In genomic region chr1:234988160-234988528, GRCh38 we compare ENCODE assay signal across 9 cellular contexts.
DNase-seq lines count a peak whose midpoint lies in the region; ATAC-seq, FAIRE-seq and TF ChIP-seq lines count a peak whose summit lies in the region.
"Had no signal": no experiment of that assay in that cellular context is flagged by ENCODE, and none has a peak within 500 bp of the region (broad histone marks: within the 10 kb centered on the region; RNA-seq: fewer than 3 reads in every experiment).

No MANE protein-coding gene starts in this region.

- no peak for ATAC-seq in T-helper 17 cell
- ATAC-seq in HG03521 (IDR thresholded peaks at IDR 0.05; ENCODE audit: unreplicated experiment), result no peak
- ATAC-seq in GM18909 (IDR thresholded peaks at IDR 0.05; ENCODE audit: poor library complexity, unreplicated experiment), result no peak
- ATAC-seq in HG02970 (IDR thresholded peaks at IDR 0.05; ENCODE audit: low FRiP score, unreplicated experiment), result no peak

- no peaks in the 10 kb centered on the region for H3K36me3 Mint-ChIP-seq in T-helper 17 cell (ENCODE audit: low read depth)

- H3K9ac ChIP-seq in rectal smooth muscle tissue (ENCODE audit: low read length), result no peak overlapping the region

- H3K4me3 ChIP-seq in esophagus squamous epithelium (no peak overlapping the region), rectal smooth muscle tissue (ENCODE audit: low read length) (no peak overlapping the region)

- WGBS in esophagus squamous epithelium, 2 donors, result 47 to 62% methylated on average over 2 of the region's 2 CpGs

- 0 out of 2 replicates have a peak, but pooled peaks have one; percentile 4 for TF ChIP-seq POLR2A in GM12891 (IDR thresholded peaks at IDR 0.05; ENCODE audit: low read depth, low read length)
- no peak for TF ChIP-seq POLR2A in esophagus squamous epithelium (IDR thresholded peaks at IDR 0.05)

- H3K9me3 ChIP-seq in T-helper 17 cell (ENCODE audit: control insufficient read depth, low read length, poor library complexity, severe bottlenecking) (no peaks in the 10 kb centered on the region), esophagus squamous epithelium (no peaks in the 10 kb centered on the region)

- no peaks in the 10 kb centered on the region for H3K27me3 Mint-ChIP-seq in T-helper 17 cell

- H3K27ac ChIP-seq in esophagus squamous epithelium (peak overlapping the region; percentile 76 to 93 (median 89)), rectal smooth muscle tissue (ENCODE audit: low read depth, low read length) (peak overlapping the region; percentile 92)

- H3K4me3 Mint-ChIP-seq in T-helper 17 cell, result no peak overlapping the region

- peaks cover 17 to 48% (median 40%) of the 10 kb centered on the region in 3 donors for H3K4me1 ChIP-seq in esophagus squamous epithelium
- H3K4me1 ChIP-seq in rectal smooth muscle tissue (ENCODE audit: control insufficient read depth, insufficient read depth, low read length), result peaks cover 22% of the 10 kb centered on the region

- FAIRE-seq in GM12891 (lab: Jason Lieb, UNC), result no peak

- H3K4me1 Mint-ChIP-seq in T-helper 17 cell, result peaks cover 25% of the 10 kb centered on the region

- no peak for DNase-seq in GM12891 (ENCODE audit: insufficient read length, low spot score)
- DNase-seq in T-helper 17 cell, result no peak
- DNase-seq in esophagus squamous epithelium (lab: John Stamatoyannopoulos, UW), result no peak
- no peak for DNase-seq in D341Med (ENCODE audit: low spot score)
- DNase-seq: DMS79 treated with DMSO at 0.1 percent for 48 hours had no signal

- no peaks in the 10 kb centered on the region for H3K36me3 ChIP-seq in esophagus squamous epithelium
- no peaks in the 10 kb centered on the region for H3K36me3 ChIP-seq in rectal smooth muscle tissue (ENCODE audit: control insufficient read depth, insufficient read depth, low read length)

- intact Hi-C loops in esophagus squamous epithelium (cut with DNase I), result no loop called here

- H3K27ac Mint-ChIP-seq in T-helper 17 cell, result peak overlapping the region; percentile 94

- TF ChIP-seq CTCF in esophagus squamous epithelium (IDR thresholded peaks at IDR 0.05), result no peak

- H3K27me3 ChIP-seq in esophagus squamous epithelium (no peaks in the 10 kb centered on the region), rectal smooth muscle tissue (ENCODE audit: control insufficient read depth, insufficient read depth, low read length) (no peaks in the 10 kb centered on the region)

TF ChIP-seq in GM12891, 5 proteins besides CTCF, POLR2A, EP300 and RAD21:
- TF ChIP-seq POU2F2 (IDR thresholded peaks at IDR 0.05; ENCODE audit: low read depth, low read length), result no peak
- TF ChIP-seq SPI1 (IDR thresholded peaks at IDR 0.05; ENCODE audit: low read depth, low read length), result no peak
- TF ChIP-seq TAF1 (IDR thresholded peaks at IDR 0.05; ENCODE audit: low read depth, low read length), result no peak
- TF ChIP-seq POLR2AphosphoS5 (IDR thresholded peaks at IDR 0.05; ENCODE audit: low read depth, low read length), result no peak
- TF ChIP-seq PAX5 (IDR thresholded peaks at IDR 0.05; ENCODE audit: insufficient read depth, low read length, severe bottlenecking), result no peak
